Comparison of ENCODE assay signal across 18 cellular contexts in the genomic region with DNA sequence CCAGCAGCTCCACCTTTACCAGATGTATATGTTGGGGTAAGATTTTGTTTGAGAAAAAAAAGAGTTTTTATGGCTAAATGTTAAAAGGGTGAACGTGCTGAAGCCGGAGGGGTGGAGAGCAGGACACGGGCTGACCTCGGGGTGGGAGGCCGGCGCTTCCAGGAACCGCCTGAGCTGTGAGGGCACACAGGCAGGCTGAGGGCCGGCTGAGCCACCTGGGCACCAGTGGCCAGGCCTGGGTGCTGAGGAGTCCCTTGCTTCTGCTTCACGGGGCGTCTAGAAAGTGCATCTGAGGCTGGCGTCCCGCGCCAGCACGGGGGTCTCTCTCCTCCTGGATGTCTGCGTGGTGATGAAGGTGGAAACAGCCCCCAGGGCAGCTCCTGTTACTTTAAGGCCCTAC. TPM values are rescaled to one million over a fixed set of nuclear protein-coding genes. Genes with fewer than 3 reads are reported as not detected.
A peak's percentile ranks its signal among the peaks of the same experiment; 100 is the strongest.
DNase-seq lines count a peak whose midpoint lies in the region; ATAC-seq and TF ChIP-seq lines count a peak whose summit lies in the region.
"Had no signal": no experiment of that assay in that cellular context is flagged by ENCODE, and none has a peak within 500 bp of the region (broad histone marks: within the 10 kb centered on the region; RNA-seq: fewer than 3 reads in every experiment).

No MANE protein-coding gene starts in this region.

- no peaks in the 10 kb centered on the region for H3K27me3 ChIP-seq in SK-N-SH (ENCODE audit: insufficient read depth)
- H3K27me3 ChIP-seq in gastroesophageal sphincter, result no peaks in the 10 kb centered on the region
- H3K27me3 ChIP-seq in gastrocnemius medialis, result no peaks in the 10 kb centered on the region
- H3K27me3 ChIP-seq in uterus, result no peaks in the 10 kb centered on the region
- no peaks in the 10 kb centered on the region for H3K27me3 ChIP-seq in Karpas-422 (ENCODE audit: low read length)

- no peak overlapping the region for H3K9ac ChIP-seq in SK-N-SH
- no peak overlapping the region for H3K9ac ChIP-seq in Karpas-422 (ENCODE audit: low read length)

- H3K9me2 ChIP-seq in SK-N-SH (no peaks in the 10 kb centered on the region), Karpas-422 (replicated peaks; ENCODE audit: insufficient read depth, low read length) (no peaks in the 10 kb centered on the region)

- CTCF ChIA-PET in SK-N-SH (lab: Yijun Ruan, JAX), result no interaction called here

- DNase-seq in SK-N-SH (peak; percentile 31), gastrocnemius medialis (no peak), uterus (no peak), NCI-H2196 (lab: John Stamatoyannopoulos, UW; ENCODE audit: unreplicated experiment) (no peak), GOT3 (lab: John Stamatoyannopoulos, UW) (no peak), Karpas-422 (no peak)
- DNase-seq: activated CD4-positive, alpha-beta T cell treated with anti-CD3 and anti-CD28 coated beads for 4 hours; activated CD8-positive, alpha-beta memory T cell treated with anti-CD3 and anti-CD28 coated beads, Interleukin-2, amount 50 U/mL, for 4 hours; activated gamma-delta T cell treated with Interleukin-2 at 50 U/mL for 16 hours; naive thymus-derived CD4-positive, alpha-beta T cell; NCI-H1092; NCI-H526 treated with DMSO at 0.1 percent for 48 hours; stimulated activated CD4-positive, alpha-beta T cell treated with anti-CD3 and anti-CD28 coated beads, Interleukin-1b, Interleukin-23, amount 100 ng/mL, for 48 hours had no signal

- TF ChIP-seq EP300 in SK-N-SH (IDR thresholded peaks at IDR 0.05; ENCODE audit: borderline replicate concordance in 1 of 2, low read depth in 1 of 2, low read length in 1 of 2), result no peak
- no peak for TF ChIP-seq EP300 in gastroesophageal sphincter (IDR thresholded peaks at IDR 0.05)

- no peaks in the 10 kb centered on the region for H3F3A ChIP-seq in SK-N-SH (replicated peaks; ENCODE audit: insufficient read depth)

- no peaks in the 10 kb centered on the region for H3K79me2 ChIP-seq in SK-N-SH (ENCODE audit: insufficient read depth)
- no peaks in the 10 kb centered on the region for H3K79me2 ChIP-seq in Karpas-422 (ENCODE audit: low read length)

- in situ Hi-C loops in gastrocnemius medialis (cut with MboI; ENCODE audit: low sequenced_read_pairs in 4 of 4), result loop anchor here in 2 of 4 donors (10.0 kb wide), 2 partner anchors 86 to 94 kb away; no protein-coding TSS in a partner anchor

- no peaks in the 10 kb centered on the region for H3K9me3 ChIP-seq in SK-N-SH
- H3K9me3 ChIP-seq in gastroesophageal sphincter, result peaks cover 0 to 8% (median 0%) of the 10 kb centered on the region in 3 donors
- H3K9me3 ChIP-seq in gastrocnemius medialis, result peaks cover 0 to 10% (median 0%) of the 10 kb centered on the region in 3 donors
- no peaks in the 10 kb centered on the region for H3K9me3 ChIP-seq in uterus
- H3K9me3 ChIP-seq in Karpas-422 (ENCODE audit: low read length), result no peaks in the 10 kb centered on the region
- H3K9me3 ChIP-seq: prostate gland had no signal

- H3K4me3 ChIP-seq in SK-N-SH (ENCODE audit: low read depth in 2 of 2, low read length in 1 of 2) (no peak overlapping the region), gastroesophageal sphincter (no peak overlapping the region), gastrocnemius medialis (no peak overlapping the region), uterus (no peak overlapping the region), Karpas-422 (ENCODE audit: low read length) (no peak overlapping the region)
- H3K4me3 ChIP-seq: K562, prostate gland had no signal

- TF ChIP-seq CTCF in SK-N-SH (IDR thresholded peaks at IDR 0.05), result no peak
- TF ChIP-seq CTCF in gastroesophageal sphincter (IDR thresholded peaks at IDR 0.05), result no peak
- TF ChIP-seq CTCF in gastrocnemius medialis (IDR thresholded peaks at IDR 0.05 in 4 of 5, conservative IDR thresholded peaks at IDR 0.05 in 1 of 5), result no peak
- no peak for TF ChIP-seq CTCF in uterus (IDR thresholded peaks at IDR 0.05)

- H3K36me3 ChIP-seq in SK-N-SH (replicated peaks in 1 of 2; ENCODE audit: control insufficient read depth in 1 of 2, insufficient read depth in 2 of 2, low read length in 1 of 2) (no peaks in the 10 kb centered on the region), gastroesophageal sphincter (no peaks in the 10 kb centered on the region), gastrocnemius medialis (no peaks in the 10 kb centered on the region), uterus (no peaks in the 10 kb centered on the region), Karpas-422 (ENCODE audit: insufficient read depth, low read length) (no peaks in the 10 kb centered on the region)
- H3K36me3 ChIP-seq: prostate gland had no signal

- H2AFZ ChIP-seq in SK-N-SH (ENCODE audit: low read depth), result no peak overlapping the region
- H2AFZ ChIP-seq in Karpas-422 (ENCODE audit: low read length), result no peak overlapping the region

- H4K20me1 ChIP-seq in SK-N-SH (ENCODE audit: insufficient read depth) (no peaks in the 10 kb centered on the region), Karpas-422 (ENCODE audit: insufficient read depth, low read depth, low read length) (no peaks in the 10 kb centered on the region)

- WGBS in SK-N-SH (ENCODE audit: low lambda C conversion rate), result 88% methylated on average over 15 of the region's 15 CpGs
- WGBS in gastroesophageal sphincter (ENCODE audit: low coverage in 1 of 2), 2 donors, result 71 to 88% methylated on average over 5 to 10 of the region's 15 CpGs

- H3K27ac ChIP-seq in SK-N-SH (ENCODE audit: low read depth in 2 of 2, low read length in 1 of 2) (no peak overlapping the region), gastroesophageal sphincter (peak overlapping the region; percentile 79 to 87 (median 81)), gastrocnemius medialis (peak overlapping the region; percentile 62 to 75 (median 68)), uterus (peak overlapping the region; percentile 35 to 71), Karpas-422 (ENCODE audit: low read length) (no peak overlapping the region)
- H3K27ac ChIP-seq: 22Rv1, prostate gland had no signal

- no peak for TF ChIP-seq POLR2A in gastroesophageal sphincter (IDR thresholded peaks at IDR 0.05)
- no peak for TF ChIP-seq POLR2A in gastrocnemius medialis (IDR thresholded peaks at IDR 0.05)
- no peak for TF ChIP-seq POLR2A in uterus (IDR thresholded peaks at IDR 0.05)

- no peak for TF ChIP-seq RAD21 in SK-N-SH (IDR thresholded peaks at IDR 0.05; ENCODE audit: low read length)

- ATAC-seq in SK-N-SH treated with all-trans-retinoic acid at 6 μM for 48 hours (no peak), gastroesophageal sphincter (peak; percentile 7), gastrocnemius medialis (no peak)

- no peaks in the 10 kb centered on the region for H3K4me1 ChIP-seq in SK-N-SH (ENCODE audit: control insufficient read depth in 1 of 2, insufficient read depth in 2 of 2, low read depth in 1 of 2, low read length in 1 of 2)
- H3K4me1 ChIP-seq in gastroesophageal sphincter, result peaks cover 4 to 31% (median 20%) of the 10 kb centered on the region in 3 donors
- H3K4me1 ChIP-seq in gastrocnemius medialis, result peaks cover 11 to 13% of the 10 kb centered on the region in 2 donors
- H3K4me1 ChIP-seq in uterus, result peaks cover 0 to 4% of the 10 kb centered on the region in 2 donors
- H3K4me1 ChIP-seq in Karpas-422 (ENCODE audit: low read length), result no peaks in the 10 kb centered on the region
- H3K4me1 ChIP-seq: prostate gland had no signal

- intact Hi-C loops in gastrocnemius medialis (cut with DNase I; ENCODE audit: low total_unique reads) (no loop called here), uterus (cut with DNase I; ENCODE audit: low total_unique reads) (no loop called here)

- POLR2A ChIA-PET in SK-N-SH (lab: Yijun Ruan, JAX), result no interaction called here

- H3K4me2 ChIP-seq in SK-N-SH (no peak overlapping the region), Karpas-422 (ENCODE audit: low read depth, low read length, poor library complexity, severe bottlenecking) (no peak overlapping the region)

TF ChIP-seq in SK-N-SH, 30 proteins besides CTCF, POLR2A, EP300 and RAD21 (continues in another document):
- TF ChIP-seq RXRA (IDR thresholded peaks at IDR 0.05; ENCODE audit: borderline replicate concordance, low read depth) (no peak), ELF1 (IDR thresholded peaks at IDR 0.05) (no peak), IRF3 (IDR thresholded peaks at IDR 0.05; ENCODE audit: low read depth, low read length) (no peak), TCF12 (IDR thresholded peaks at IDR 0.05) (no peak), FOXJ3 (CRISPR knock-in tag; IDR thresholded peaks at IDR 0.05) (no peak), POLR2AphosphoS5 (IDR thresholded peaks at IDR 0.05; ENCODE audit: low read depth, low read length) (no peak)

TF ChIP-seq in SK-N-SH treated with all-trans-retinoic acid at 6 μM for 48 hours, 23 proteins besides CTCF, POLR2A, EP300 and RAD21 (continues in another document):
- TF ChIP-seq, protein P1, sequence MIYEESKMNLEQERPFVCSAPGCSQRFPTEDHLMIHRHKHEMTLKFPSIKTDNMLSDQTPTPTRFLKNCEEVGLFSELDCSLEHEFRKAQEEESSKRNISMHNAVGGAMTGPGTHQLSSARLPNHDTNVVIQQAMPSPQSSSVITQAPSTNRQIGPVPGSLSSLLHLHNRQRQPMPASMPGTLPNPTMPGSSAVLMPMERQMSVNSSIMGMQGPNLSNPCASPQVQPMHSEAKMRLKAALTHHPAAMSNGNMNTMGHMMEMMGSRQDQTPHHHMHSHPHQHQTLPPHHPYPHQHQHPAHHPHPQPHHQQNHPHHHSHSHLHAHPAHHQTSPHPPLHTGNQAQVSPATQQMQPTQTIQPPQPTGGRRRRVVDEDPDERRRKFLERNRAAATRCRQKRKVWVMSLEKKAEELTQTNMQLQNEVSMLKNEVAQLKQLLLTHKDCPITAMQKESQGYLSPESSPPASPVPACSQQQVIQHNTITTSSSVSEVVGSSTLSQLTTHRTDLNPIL (CRISPR knock-in tag; IDR thresholded peaks at IDR 0.05; ENCODE audit: low read depth), result no peak
- TF ChIP-seq TOX (CRISPR knock-in tag; IDR thresholded peaks at IDR 0.05; ENCODE audit: borderline replicate concordance) (no peak), ZNF565 (CRISPR knock-in tag; conservative IDR thresholded peaks at IDR 0.05; ENCODE audit: low read depth) (no peak), CSDC2 (CRISPR knock-in tag; IDR thresholded peaks at IDR 0.05) (no peak), ZC3H10 (CRISPR knock-in tag; IDR thresholded peaks at IDR 0.05) (no peak)

RNA-seq across cellular contexts. Expression of gene ADARB1, which starts 33.6 kb away (rescaled TPM):
- polyA plus RNA-seq in SK-N-SH (2012; rRNA removed), result 7.6 and 7.8 TPM in 2 replicates
- polyA plus RNA-seq in SK-N-SH (2012; cell fraction: cytosol; rRNA removed), result 5.7 and 6.8 TPM in 2 replicates
- 27.2 and 32.0 TPM in 2 replicates for polyA plus RNA-seq in SK-N-SH (2012; cell fraction: nucleus; rRNA removed)
- 100 to 1,000 TPM; 136 to 228 (median 181) TPM for total RNA-seq in gastroesophageal sphincter
- 10 to 100 TPM in 1 of 4 donors, 1 to 10 TPM in 3; 5.9 to 11.5 (median 6.9) TPM for total RNA-seq in gastrocnemius medialis
- total RNA-seq in uterus, result 10 to 100 TPM; 21.8 to 69.6 (median 43.3) TPM
- 1.4 and 2.0 TPM in 2 replicates for total RNA-seq in Karpas-422 (2014; rRNA removed; shearing (Covaris generic); ENCODE audit: low replicate concordance)

Comparison
In these comparisons a context has a peak if more than half of its experiments do, and no peak if none do; other contexts are left out.
1. H3K27ac ChIP-seq: peak in gastroesophageal sphincter (4 of 4), gastrocnemius medialis (4 of 4) and uterus (2 of 2); none in SK-N-SH (0 of 2) and Karpas-422 (single experiment).